Comparison of ENCODE assay signal across 9 cellular contexts in the genomic region with DNA sequence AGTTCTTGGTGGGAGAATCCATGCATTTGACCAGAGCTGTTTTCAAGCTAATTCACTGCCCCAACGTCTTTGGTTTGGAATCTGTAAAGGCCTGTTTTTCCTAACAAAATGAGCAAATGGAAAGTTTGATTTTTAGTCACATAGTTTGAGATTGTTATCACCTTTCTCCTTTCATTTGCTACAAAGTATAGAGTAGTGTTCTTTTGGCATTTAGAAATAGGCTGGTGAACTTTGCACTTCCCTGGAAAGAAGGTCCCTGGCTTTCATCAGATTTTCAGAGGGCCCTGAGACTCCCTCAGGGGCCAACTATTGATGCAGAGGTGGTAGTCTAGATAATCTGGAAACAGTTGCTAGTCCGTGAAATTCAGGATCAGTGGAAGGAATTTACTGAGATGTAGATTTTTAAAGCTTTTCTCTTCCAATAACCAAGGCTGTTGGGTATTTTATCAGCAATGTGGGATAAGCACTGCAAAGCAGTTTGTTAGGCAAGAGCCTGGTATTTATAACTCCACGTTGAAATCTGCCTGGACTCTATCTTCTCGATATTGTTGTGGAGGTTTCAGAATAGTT. TPM values are rescaled to one million over a fixed set of nuclear protein-coding genes. Genes with fewer than 3 reads are reported as not detected.
A peak's percentile ranks its signal among the peaks of the same experiment; 100 is the strongest.
DNase-seq lines count a peak whose midpoint lies in the region; TF ChIP-seq lines count a peak whose summit lies in the region.
"Had no signal": no experiment of that assay in that cellular context is flagged by ENCODE, and none has a peak within 500 bp of the region (broad histone marks: within the 10 kb centered on the region; RNA-seq: fewer than 3 reads in every experiment).

No MANE protein-coding gene starts in this region.

- H3K36me3 ChIP-seq in parathyroid adenoma (ENCODE audit: control insufficient read depth, insufficient read depth, low read length), result no peaks in the 10 kb centered on the region

- H2AFZ ChIP-seq in parathyroid adenoma, result no peak overlapping the region

- H3K9me3 ChIP-seq in parathyroid adenoma (ENCODE audit: control insufficient read depth, low read length), result no peaks in the 10 kb centered on the region

- H3K4me3 ChIP-seq in GM12864 (ENCODE audit: low read depth, low read length) (peak overlapping the region; percentile 90), epithelial cell of esophagus (ENCODE audit: low read length) (peak overlapping the region; percentile 92), parathyroid adenoma (ENCODE audit: low read depth, low read length) (peak overlapping the region; percentile 61)

- peak overlapping the region; percentile 92 for H3K27ac ChIP-seq in parathyroid adenoma

- no peaks in the 10 kb centered on the region for H3K27me3 ChIP-seq in parathyroid adenoma (ENCODE audit: control insufficient read depth, insufficient read depth, low read length)

- DNase-seq in GM12864 (ENCODE audit: low read depth), result no peak
- DNase-seq in OCI-M1 (lab: John Stamatoyannopoulos, UW), result peak; percentile 31
- DNase-seq in epithelial cell of esophagus (ENCODE audit: low read depth), result no peak
- DNase-seq in NCI-H187 (lab: John Stamatoyannopoulos, UW), result no peak
- DNase-seq in ureter (ENCODE audit: low spot score), result no peak
- no peak for DNase-seq in HUDEP-2 (lab: John Stamatoyannopoulos, UW; ENCODE audit: unreplicated experiment in 76 of 76)
- DNase-seq in NCI-H1092 (lab: John Stamatoyannopoulos, UW), result no peak
- DNase-seq: amygdala had no signal

- TF ChIP-seq CTCF in GM12864 (IDR thresholded peaks at IDR 0.05; ENCODE audit: low read depth, low read length, missing control alignments) (no peak), epithelial cell of esophagus (IDR thresholded peaks at IDR 0.05; ENCODE audit: insufficient read depth, low read depth, low read length, missing control alignments) (no peak), parathyroid adenoma (IDR thresholded peaks at IDR 0.05) (no peak)

- H3K4me2 ChIP-seq in parathyroid adenoma (ENCODE audit: low read length), result peak overlapping the region; percentile 80

- peaks cover 13% of the 10 kb centered on the region for H3K4me1 ChIP-seq in parathyroid adenoma

- H3K9ac ChIP-seq in parathyroid adenoma, result no peak overlapping the region

- H3K79me2 ChIP-seq in parathyroid adenoma, result peaks cover 38% of the 10 kb centered on the region

RNA-seq across cellular contexts. Expression of a gene that starts 1.7 kb away (rescaled TPM):
- total RNA-seq in ureter, result 52.1 TPM
